ENCODE assay signal across 8 cellular contexts in the genomic region with DNA sequence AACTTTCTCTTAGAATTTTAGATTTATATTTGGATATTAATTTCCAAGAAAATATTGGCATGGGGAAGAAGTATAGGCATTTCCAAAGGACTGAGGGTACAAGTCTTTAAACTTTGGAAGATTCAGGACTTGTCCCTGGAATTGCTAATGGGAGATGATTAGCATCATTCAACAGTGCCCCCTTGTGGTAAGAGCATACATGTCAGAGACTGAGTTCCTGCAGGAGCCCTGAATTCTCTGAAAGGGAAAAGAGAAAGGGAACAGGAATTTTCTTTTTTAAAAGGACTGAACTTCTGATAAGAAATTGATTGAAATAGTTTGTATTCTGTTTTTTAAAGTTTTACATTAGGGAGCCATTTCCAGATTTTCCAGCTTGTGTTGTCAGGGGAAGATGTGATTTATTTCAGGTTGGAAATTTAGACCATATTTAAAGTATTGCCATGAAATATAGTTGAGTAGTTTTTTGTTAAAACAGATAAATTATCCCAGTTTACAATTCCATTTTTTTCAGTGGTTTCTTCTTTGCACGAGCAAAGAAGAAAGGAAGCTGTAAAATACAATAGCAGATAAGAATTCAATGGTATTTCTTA. TPM values are rescaled to one million over a fixed set of nuclear protein-coding genes. Genes with fewer than 3 reads are reported as not detected.
DNase-seq lines count a peak whose midpoint lies in the region; ATAC-seq and TF ChIP-seq lines count a peak whose summit lies in the region.

No MANE protein-coding gene starts in this region.

- no peaks in the 10 kb centered on the region for H3K9me3 Mint-ChIP-seq in HFFc6

- H3K4me1 Mint-ChIP-seq in HFFc6 (ENCODE audit: low read depth) = peaks cover 21% of the 10 kb centered on the region

- H3K4me3 ChIP-seq in ascending aorta (no peak overlapping the region), retinal pigment epithelial cell (ENCODE audit: low read length) (no peak overlapping the region)

- H3K36me3 Mint-ChIP-seq in HFFc6 (ENCODE audit: low read depth) = peaks cover 20% of the 10 kb centered on the region

- H3K27ac Mint-ChIP-seq in HFFc6 = no peak overlapping the region

- peaks cover 0 to 14% of the 10 kb centered on the region in 2 donors for H3K4me1 ChIP-seq in ascending aorta

- DNase-seq in DMS114 treated with DMSO at 0.1 percent for 48 hours (lab: John Stamatoyannopoulos, UW; ENCODE audit: unreplicated experiment) (peak; percentile 67), HFFc6 (peak; percentile 71), NCI-H748 (lab: John Stamatoyannopoulos, UW; ENCODE audit: unreplicated experiment) (peak; percentile 48), ascending aorta (ENCODE audit: low spot score in 2 of 2) (no peak), left ventricle myocardium superior (no peak), retinal pigment epithelial cell (ENCODE audit: low read depth) (no peak)

- no peaks in the 10 kb centered on the region for H3K9me3 ChIP-seq in ascending aorta

- H3K27me3 ChIP-seq in ascending aorta = no peaks in the 10 kb centered on the region

- peak overlapping the region in 1 of 2 donors; percentile 2 for H3K27ac ChIP-seq in ascending aorta

- ATAC-seq in left ventricle myocardium superior (peak; percentile 87), GM21515 (IDR thresholded peaks at IDR 0.05; ENCODE audit: unreplicated experiment) (no peak), HG03108 (IDR thresholded peaks at IDR 0.05; ENCODE audit: unreplicated experiment) (no peak)

- intact Hi-C loops in ascending aorta (cut with DNase I) = loop anchor here (2.0 to 5.0 kb wide), 3 partner anchors 215 to 320 kb away; a partner anchor contains a TSS
- intact Hi-C loops in left ventricle myocardium superior (cut with micrococcal nuclease) = loop anchor here (5.0 kb wide), 1 partner anchor 220 kb away; no protein-coding TSS in a partner anchor

- H3K4me3 Mint-ChIP-seq in HFFc6 = no peak overlapping the region

- H3K36me3 ChIP-seq in ascending aorta = peaks cover 10 to 13% of the 10 kb centered on the region in 2 donors

- TF ChIP-seq CTCF in HFFc6 (IDR thresholded peaks at IDR 0.05) (peak; percentile 97), ascending aorta (IDR thresholded peaks at IDR 0.05) (peak; percentile 74 to 85 (median 79)), retinal pigment epithelial cell (conservative IDR thresholded peaks at IDR 0.05; ENCODE audit: low read depth, low read length) (peak; percentile 90)

- no peaks in the 10 kb centered on the region for H3K27me3 Mint-ChIP-seq in HFFc6 (ENCODE audit: insufficient read depth)

RNA-seq across cellular contexts. Expression of a gene that starts 44.0 kb away (rescaled TPM):
- 1 to 10 TPM; 2.1 to 2.9 (median 2.4) TPM for total RNA-seq in HFFc6 (2021; fragmentation: NEBNext Ultra II Directional; extraction: Animal tissue kit (Norgen Biotek cat#: 25700))
- total RNA-seq in ascending aorta (not detected), left ventricle myocardium superior (7.5 TPM)

RNA-seq across cellular contexts. Expression of a gene that starts 58.4 kb away (rescaled TPM):
- 10 to 100 TPM; 39.2 to 47.9 (median 45.6) TPM for total RNA-seq in HFFc6 (2021; fragmentation: NEBNext Ultra II Directional; extraction: Animal tissue kit (Norgen Biotek cat#: 25700))
- 2.7 TPM for total RNA-seq in ascending aorta
- total RNA-seq in left ventricle myocardium superior = 63.3 TPM

Comparison
In these comparisons a context has a peak if more than half of its experiments do, and no peak if none do; other contexts are left out.
1. DNase-seq: peak in DMS114 treated with DMSO at 0.1 percent for 48 hours (single experiment), HFFc6 (single experiment) and NCI-H748 (single experiment); none in ascending aorta (0 of 2), left ventricle myocardium superior (single experiment) and retinal pigment epithelial cell (single experiment).
2. RNA of a gene that starts 58.4 kb away (total RNA-seq): 63.3 TPM in left ventricle myocardium superior (single experiment) and 39.2 to 47.9 TPM in HFFc6; 2.7 TPM in ascending aorta (single experiment); every median in the first group is over 10 times any median in the second.
3. Peak in every context shown above with its lines, with median percentiles within 50 percentile points of each other: CTCF ChIP-seq.